Comparison of ENCODE assay signal across 37 cellular contexts in the genomic region with DNA sequence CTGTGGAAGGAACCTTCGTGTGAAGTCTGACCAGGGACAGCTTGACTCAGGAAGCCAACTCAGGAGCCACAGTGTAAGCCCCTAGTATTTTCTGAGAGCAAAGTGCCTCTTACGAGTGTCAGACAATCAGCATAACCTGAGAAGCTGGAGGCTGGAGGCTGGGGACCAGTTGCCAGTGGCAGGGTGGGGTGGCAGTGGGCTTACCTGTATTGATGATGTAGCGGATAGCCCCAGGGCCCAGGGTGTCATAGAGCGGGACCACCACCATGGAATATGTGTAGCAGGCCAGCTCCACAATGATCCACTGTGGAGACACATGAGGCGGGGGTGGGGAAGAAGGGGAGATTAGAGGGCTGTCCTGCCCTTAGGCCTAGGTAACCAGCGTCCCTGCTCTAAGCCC. TPM values are rescaled to one million over a fixed set of nuclear protein-coding genes. Genes with fewer than 3 reads are reported as not detected.
"Had no signal": no experiment of that assay in that cellular context is flagged by ENCODE, and none has a peak within 500 bp of the region (broad histone marks: within the 10 kb centered on the region; RNA-seq: fewer than 3 reads in every experiment).

No MANE protein-coding gene starts in this region.

- H3K4me1 ChIP-seq: parathyroid adenoma, right atrium auricular region, right lobe of liver, transverse colon, upper lobe of left lung, vagina had no signal

- H3K4me3 ChIP-seq: lung, mucosa of descending colon, right atrium auricular region, right lobe of liver, smooth muscle cell, stomach, testis, thyroid gland, transverse colon, upper lobe of left lung, vagina had no signal

- H3K9me3 Mint-ChIP-seq: immature natural killer cell; memory B cell; natural killer cell treated with Interleukin-12 subunit alpha and Interleukin-12 subunit beta and Interleukin-15 and Interleukin-18, amount 100 ng/mL, for 72 hours; stimulated activated naive B cell treated with anti-CD40 and anti-IgM and Interleukin-4, amounts not matched to agents 10 μg/mL and 1 μg/mL and 100 μg/mL, for 72 hours had no signal

- ATAC-seq: left cardiac atrium; left lobe of liver; mucosa of descending colon; naive thymus-derived CD4-positive, alpha-beta T cell; right lobe of liver; stimulated activated naive B cell treated with anti-CD40 and anti-IgM and Interleukin-4, amounts not matched to agents 10 μg/mL and 1 μg/mL and 100 μg/mL, for 72 hours; stimulated activated naive CD8-positive, alpha-beta T cell treated with anti-CD3 and anti-CD28 coated beads, Interleukin-15, Interleukin-2, amounts not matched to agents 100 U/mL and 50 U/mL, for 24 hours had no signal

- H3K27ac Mint-ChIP-seq: immature natural killer cell; memory B cell; natural killer cell treated with Interleukin-12 subunit alpha and Interleukin-12 subunit beta and Interleukin-15 and Interleukin-18, amount 100 ng/mL, for 72 hours; progenitor cell of endocrine pancreas; stimulated activated naive B cell treated with anti-CD40 and anti-IgM and Interleukin-4, amounts not matched to agents 10 μg/mL and 1 μg/mL and 100 μg/mL, for 72 hours had no signal

- H2AFZ ChIP-seq: parathyroid adenoma had no signal

- H3K27me3 Mint-ChIP-seq: natural killer cell treated with Interleukin-12 subunit alpha and Interleukin-12 subunit beta and Interleukin-15 and Interleukin-18, amount 100 ng/mL, for 72 hours; stimulated activated naive B cell treated with anti-CD40 and anti-IgM and Interleukin-4, amounts not matched to agents 10 μg/mL and 1 μg/mL and 100 μg/mL, for 72 hours had no signal

- DNase-seq: head of caudate nucleus; hypothalamus; immature natural killer cell; left cardiac atrium; midbrain; mucosa of descending colon; naive thymus-derived CD4-positive, alpha-beta T cell; nucleus accumbens; right lobe of liver; stimulated activated CD4-positive, alpha-beta T cell treated with anti-CD3 and anti-CD28 coated beads, Interleukin-12 subunit alpha, Interleukin-12 subunit beta, amount 100 ng/mL, for 4 hours; stimulated activated CD4-positive, alpha-beta T cell treated with anti-CD3 and anti-CD28 coated beads, Interleukin-15, amount 100 ng/mL, for 24 hours; stimulated activated CD4-positive, alpha-beta T cell treated with anti-CD3 and anti-CD28 coated beads, Interleukin-2, amount 100 ng/mL, for 24 hours; stimulated activated CD4-positive, alpha-beta T cell treated with anti-CD3 and anti-CD28 coated beads, Interleukin-4, amount 100 ng/mL, for 1 hour; stimulated activated naive B cell treated with anti-CD40 and anti-IgM and Interleukin-4, amounts not matched to agents 10 μg/mL and 1 μg/mL and 100 μg/mL, for 72 hours; stimulated activated naive CD8-positive, alpha-beta T cell treated with anti-CD3 and anti-CD28 coated beads, Interleukin-15, Interleukin-2, amounts not matched to agents 100 U/mL and 50 U/mL, for 24 hours; stomach; testis; thyroid gland; transverse colon; upper lobe of left lung had no signal

- H3K4me2 ChIP-seq: smooth muscle cell had no signal

- H3K79me2 ChIP-seq: parathyroid adenoma had no signal

- H3K27ac ChIP-seq: parathyroid adenoma, right atrium auricular region, right lobe of liver, stomach, testis, thyroid gland, transverse colon, upper lobe of left lung, vagina had no signal

- H3K27me3 ChIP-seq: right atrium auricular region, right lobe of liver, stomach, testis, thyroid gland, transverse colon, upper lobe of left lung, vagina had no signal

- H3K4me3 Mint-ChIP-seq: immature natural killer cell; memory B cell; naive thymus-derived CD4-positive, alpha-beta T cell; natural killer cell treated with Interleukin-12 subunit alpha and Interleukin-12 subunit beta and Interleukin-15 and Interleukin-18, amount 100 ng/mL, for 72 hours; stimulated activated naive B cell treated with anti-CD40 and anti-IgM and Interleukin-4, amounts not matched to agents 10 μg/mL and 1 μg/mL and 100 μg/mL, for 72 hours had no signal

- H3K4me1 Mint-ChIP-seq: memory B cell; stimulated activated naive B cell treated with anti-CD40 and anti-IgM and Interleukin-4, amounts not matched to agents 10 μg/mL and 1 μg/mL and 100 μg/mL, for 72 hours had no signal

- H3K36me3 Mint-ChIP-seq: immature natural killer cell; memory B cell; naive thymus-derived CD4-positive, alpha-beta T cell; natural killer cell treated with Interleukin-12 subunit alpha and Interleukin-12 subunit beta and Interleukin-15 and Interleukin-18, amount 100 ng/mL, for 72 hours; stimulated activated naive B cell treated with anti-CD40 and anti-IgM and Interleukin-4, amounts not matched to agents 10 μg/mL and 1 μg/mL and 100 μg/mL, for 72 hours had no signal

- H3K36me3 ChIP-seq: right atrium auricular region, right lobe of liver, stomach, thyroid gland, transverse colon, upper lobe of left lung, vagina had no signal

- H3K9me3 ChIP-seq: mucosa of descending colon, right atrium auricular region, right lobe of liver, stomach, testis, thyroid gland, transverse colon, upper lobe of left lung, vagina had no signal

- H3K9ac ChIP-seq: parathyroid adenoma had no signal

RNA-seq across cellular contexts. Expression of a gene that starts 22.9 kb away (rescaled TPM):
- total RNA-seq: osteocyte, pulmonary artery endothelial cell, smooth muscle cell had no signal
- polyA plus RNA-seq: smooth muscle cell had no signal

RNA-seq across cellular contexts. Expression of a gene that starts 43.1 kb away (rescaled TPM):
- total RNA-seq: kidney epithelial cell; left cardiac atrium; left lobe of liver; lung; mucosa of descending colon; myocyte; natural killer cell treated with Interleukin-12 subunit alpha and Interleukin-12 subunit beta and Interleukin-15 and Interleukin-18, amount 100 ng/mL, for 72 hours; osteocyte; progenitor cell of endocrine pancreas; pulmonary artery endothelial cell; renal cortical epithelial cell; right atrium auricular region; smooth muscle cell; thyroid gland; transverse colon; urinary bladder; vagina had no signal
- polyA plus RNA-seq: liver; naive thymus-derived CD4-positive, alpha-beta T cell; neural cell; smooth muscle cell; stomach; urinary bladder had no signal
